10 cellular contexts compared by ENCODE assay signal in genomic region chr1:220013497-220013896, GRCh38. TPM values are rescaled to one million over a fixed set of nuclear protein-coding genes. Genes with fewer than 3 reads are reported as not detected.
DNase-seq lines count a peak whose midpoint lies in the region; ATAC-seq and TF ChIP-seq lines count a peak whose summit lies in the region.
"Had no signal": no experiment of that assay in that cellular context is flagged by ENCODE, and none has a peak within 500 bp of the region (broad histone marks: within the 10 kb centered on the region; RNA-seq: fewer than 3 reads in every experiment).

No MANE protein-coding gene starts in this region.

- no TSS peak for BruUV-seq in Calu3 (replicated peaks; lab: Mats Ljungman, UMichigan)

- intact Hi-C loops in Calu3 (cut with micrococcal nuclease; ENCODE audit: unreplicated experiment): no loop called here

- no peaks in the 10 kb centered on the region for H3K27me3 Mint-ChIP-seq in stimulated activated naive CD8-positive, alpha-beta T cell treated with anti-CD3 and anti-CD28 coated beads, Interleukin-15, Interleukin-2, amounts not matched to agents 100 ng/mL and 50 ng/mL, for 24 hours
- H3K27me3 Mint-ChIP-seq in endothelial cell (ENCODE audit: unreplicated experiment) (no peaks in the 10 kb centered on the region), Calu3 (ENCODE audit: unreplicated experiment) (no peaks in the 10 kb centered on the region)
- H3K27me3 Mint-ChIP-seq: CD4-positive, alpha-beta memory T cell had no signal

- peaks cover 22% of the 10 kb centered on the region for H3K4me1 Mint-ChIP-seq in stimulated activated naive CD8-positive, alpha-beta T cell treated with anti-CD3 and anti-CD28 coated beads, Interleukin-15, Interleukin-2, amounts not matched to agents 100 ng/mL and 50 ng/mL, for 24 hours (ENCODE audit: low read depth)
- H3K4me1 Mint-ChIP-seq in endothelial cell (ENCODE audit: unreplicated experiment): no peaks in the 10 kb centered on the region
- H3K4me1 Mint-ChIP-seq in Calu3 (ENCODE audit: low read depth, unreplicated experiment): peaks cover 6% of the 10 kb centered on the region

- CTCF ChIA-PET in Calu3 (lab: Charles Lee): no interaction called here

- no peak for DNase-seq in stimulated activated naive CD8-positive, alpha-beta T cell treated with anti-CD3 and anti-CD28 coated beads, Interleukin-15, Interleukin-2, amounts not matched to agents 100 U/mL and 50 U/mL, for 24 hours
- DNase-seq in astrocyte of the spinal cord (ENCODE audit: low read depth, low spot score) (peak; percentile 54), endothelial cell (ENCODE audit: low spot score) (no peak), Calu3 (no peak), dermis blood vessel endothelial cell (no peak), NCI-H510A (lab: John Stamatoyannopoulos, UW) (no peak)
- DNase-seq: activated CD4-positive, alpha-beta T cell treated with anti-CD3 and anti-CD28 coated beads, Interleukin-2, amount 50 U/mL, for 1 hour; CD4-positive, alpha-beta memory T cell had no signal

- no peak overlapping the region for H3K4me3 ChIP-seq in astrocyte of the spinal cord (ENCODE audit: low read depth, low read length)

- H3K4me3 Mint-ChIP-seq in stimulated activated naive CD8-positive, alpha-beta T cell treated with anti-CD3 and anti-CD28 coated beads, Interleukin-15, Interleukin-2, amounts not matched to agents 100 ng/mL and 50 ng/mL, for 24 hours: no peak overlapping the region
- H3K4me3 Mint-ChIP-seq in endothelial cell (ENCODE audit: unreplicated experiment): no peak overlapping the region
- H3K4me3 Mint-ChIP-seq in Calu3 (ENCODE audit: low read depth, unreplicated experiment): no peak overlapping the region
- H3K4me3 Mint-ChIP-seq: CD4-positive, alpha-beta memory T cell had no signal

- ATAC-seq in stimulated activated naive CD8-positive, alpha-beta T cell treated with anti-CD3 and anti-CD28 coated beads, Interleukin-15, Interleukin-2, amounts not matched to agents 100 U/mL and 50 U/mL, for 24 hours: no peak
- peak; percentile 64 for ATAC-seq in HG03060 (IDR thresholded peaks at IDR 0.05; ENCODE audit: low read depth, unreplicated experiment)

- in situ Hi-C loops in astrocyte of the spinal cord (cut with HindIII; ENCODE audit: low sequenced_read_pairs): no loop called here

- TF ChIP-seq CTCF in astrocyte of the spinal cord (IDR thresholded peaks at IDR 0.05; ENCODE audit: low read depth, low read length) (no peak), endothelial cell (IDR thresholded peaks at IDR 0.05; ENCODE audit: unreplicated experiment) (no peak), Calu3 (IDR thresholded peaks at IDR 0.05; ENCODE audit: unreplicated experiment) (no peak)

- H3K27ac Mint-ChIP-seq in stimulated activated naive CD8-positive, alpha-beta T cell treated with anti-CD3 and anti-CD28 coated beads, Interleukin-15, Interleukin-2, amounts not matched to agents 100 ng/mL and 50 ng/mL, for 24 hours: peak overlapping the region; percentile 81
- no peak overlapping the region for H3K27ac Mint-ChIP-seq in endothelial cell (ENCODE audit: unreplicated experiment)
- no peak overlapping the region for H3K27ac Mint-ChIP-seq in Calu3 (ENCODE audit: unreplicated experiment)

- peaks cover 87% of the 10 kb centered on the region for H3K36me3 Mint-ChIP-seq in stimulated activated naive CD8-positive, alpha-beta T cell treated with anti-CD3 and anti-CD28 coated beads, Interleukin-15, Interleukin-2, amounts not matched to agents 100 ng/mL and 50 ng/mL, for 24 hours (ENCODE audit: low read depth)
- H3K36me3 Mint-ChIP-seq in endothelial cell (ENCODE audit: low read depth, unreplicated experiment) (peaks cover 10% of the 10 kb centered on the region), Calu3 (ENCODE audit: insufficient read depth, unreplicated experiment) (peaks cover 59% of the 10 kb centered on the region)

- H3K9me3 Mint-ChIP-seq in stimulated activated naive CD8-positive, alpha-beta T cell treated with anti-CD3 and anti-CD28 coated beads, Interleukin-15, Interleukin-2, amounts not matched to agents 100 ng/mL and 50 ng/mL, for 24 hours: no peaks in the 10 kb centered on the region
- no peaks in the 10 kb centered on the region for H3K9me3 Mint-ChIP-seq in endothelial cell (ENCODE audit: unreplicated experiment)
- H3K9me3 Mint-ChIP-seq in Calu3 (ENCODE audit: low read depth, unreplicated experiment): no peaks in the 10 kb centered on the region
- H3K9me3 Mint-ChIP-seq: CD4-positive, alpha-beta memory T cell had no signal

RNA-seq across cellular contexts. Expression of gene EPRS1, which starts 32.8 kb away (rescaled TPM):
- total RNA-seq in endothelial cell (ENCODE audit: unreplicated experiment) (80.9 TPM), Calu3 (2022) (143 and 155 TPM in 2 replicates), dermis blood vessel endothelial cell (101 and 154 TPM in 2 replicates)
